Comparison of ENCODE assay signal across 11 cellular contexts in genomic region chr4:111991797-111992196, GRCh38.
DNase-seq lines count a peak whose midpoint lies in the region; ATAC-seq and TF ChIP-seq lines count a peak whose summit lies in the region.
"Had no signal": no experiment of that assay in that cellular context is flagged by ENCODE, and none has a peak within 500 bp of the region (broad histone marks: within the 10 kb centered on the region; RNA-seq: fewer than 3 reads in every experiment).

No MANE protein-coding gene starts in this region.

- in situ Hi-C loops in IMR-90 (cut with MboI; ENCODE audit: low sequenced_read_pairs), result no loop called here

- H2AFZ ChIP-seq in IMR-90 (replicated peaks; ENCODE audit: low read length, poor library complexity), result no peak overlapping the region

- H3K9me1 ChIP-seq in IMR-90 (ENCODE audit: insufficient read depth, low read length), result no peaks in the 10 kb centered on the region

- no peak overlapping the region for H2BK120ac ChIP-seq in IMR-90 (ENCODE audit: low read depth, low read length)

- H3K27ac ChIP-seq in IMR-90 (ENCODE audit: insufficient read depth, low read length), result no peak overlapping the region
- H3K27ac ChIP-seq: HL-60, SK-N-MC had no signal

- H3K18ac ChIP-seq in IMR-90 (ENCODE audit: low read depth, low read length), result no peak overlapping the region

- ATAC-seq in GM18868 (IDR thresholded peaks at IDR 0.05; ENCODE audit: unreplicated experiment) (peak; percentile 41), IMR-90 (ENCODE audit: low read depth) (peak; percentile 62)

- no peak overlapping the region for H3K14ac ChIP-seq in IMR-90 (replicated peaks; ENCODE audit: low read depth, low read length)

- H3K27me3 Mint-ChIP-seq in Caco-2 (ENCODE audit: insufficient read depth, unreplicated experiment), result peaks cover 5% of the 10 kb centered on the region

- no peak overlapping the region for H3K4me2 ChIP-seq in IMR-90 (ENCODE audit: low read depth, low read length)

- H3K36me3 Mint-ChIP-seq in Caco-2 (ENCODE audit: insufficient read depth, unreplicated experiment), result no peaks in the 10 kb centered on the region
- H3K36me3 Mint-ChIP-seq: activated naive CD8-positive, alpha-beta T cell had no signal

- intact Hi-C loops in IMR-90 (cut with micrococcal nuclease), result no loop called here
- intact Hi-C loops in Caco-2 (cut with micrococcal nuclease; ENCODE audit: unreplicated experiment), result no loop called here

- H3K9me3 ChIP-seq in IMR-90 (ENCODE audit: control insufficient read depth, insufficient read depth, low read length) (no peaks in the 10 kb centered on the region), Caco-2 (no peaks in the 10 kb centered on the region)

- no peak for TF ChIP-seq POLR2A in IMR-90 (IDR thresholded peaks at IDR 0.05; ENCODE audit: low read depth, low read length)

- H4K20me1 ChIP-seq in IMR-90 (ENCODE audit: insufficient read depth, low read length), result no peaks in the 10 kb centered on the region

- H2BK20ac ChIP-seq in IMR-90 (ENCODE audit: low read depth, low read length), result no peak overlapping the region

- POLR2A ChIA-PET in IMR-90 (lab: Charles Lee; ENCODE audit: unreplicated experiment), result no interaction called here
- POLR2A ChIA-PET in Caco-2 (lab: Charles Lee), result no interaction called here

- no peak overlapping the region for H3K9ac ChIP-seq in IMR-90 (ENCODE audit: low read depth, low read length)

- no peak for TF ChIP-seq RAD21 in IMR-90 (IDR thresholded peaks at IDR 0.05; ENCODE audit: low read length)

- no peak overlapping the region for H3K27ac Mint-ChIP-seq in Caco-2 (ENCODE audit: unreplicated experiment)
- H3K27ac Mint-ChIP-seq: activated naive CD8-positive, alpha-beta T cell had no signal

- no peak overlapping the region for H3K4me3 Mint-ChIP-seq in Caco-2 (ENCODE audit: unreplicated experiment)
- H3K4me3 Mint-ChIP-seq: activated naive CD8-positive, alpha-beta T cell had no signal

- H3K56ac ChIP-seq in IMR-90 (ENCODE audit: extremely low read depth, insufficient read depth, low read length), result no peak overlapping the region

- peak; percentile 53 for DNase-seq in IMR-90
- DNase-seq in dermis blood vessel endothelial cell, result peak; percentile 47
- peak; percentile 56 for DNase-seq in retinal pigment epithelial cell (ENCODE audit: low read depth)
- DNase-seq in Caco-2, result no peak
- DNase-seq in SK-N-DZ (ENCODE audit: low spot score), result no peak
- no peak for DNase-seq in activated naive CD4-positive, alpha-beta T cell (lab: John Stamatoyannopoulos, UW)
- no peak for DNase-seq in NCI-H146 (lab: John Stamatoyannopoulos, UW)

- no CpG with 5 or more reads among the region's 3 CpGs for WGBS in IMR-90 (ENCODE audit: extremely low coverage in 2 of 2, insufficient read length in 1 of 2), 2 experiments

- H3K36me3 ChIP-seq in IMR-90 (ENCODE audit: control insufficient read depth, insufficient read depth, low read length) (no peaks in the 10 kb centered on the region), Caco-2 (ENCODE audit: control insufficient read depth, insufficient read depth, low read length) (no peaks in the 10 kb centered on the region)

- H3K4me1 ChIP-seq in IMR-90 (ENCODE audit: control insufficient read depth, insufficient read depth, low read length), result no peaks in the 10 kb centered on the region
- no peaks in the 10 kb centered on the region for H3K4me1 ChIP-seq in Caco-2

- H3K4me3 ChIP-seq in IMR-90 (ENCODE audit: insufficient read depth, low read depth, low read length) (no peak overlapping the region), retinal pigment epithelial cell (ENCODE audit: low read length) (no peak overlapping the region), Caco-2 (ENCODE audit: low read depth, low read length) (no peak overlapping the region)
- H3K4me3 ChIP-seq: SK-N-MC had no signal

- H3K27me3 ChIP-seq in IMR-90 (ENCODE audit: control insufficient read depth, insufficient read depth, low read length) (no peaks in the 10 kb centered on the region; the same call in 1 of the 2 replicates), Caco-2 (replicated peaks; ENCODE audit: control insufficient read depth, insufficient read depth, low read length) (no peaks in the 10 kb centered on the region)

- H3K4ac ChIP-seq in IMR-90 (ENCODE audit: low read depth, low read length), result no peak overlapping the region

- H3K79me1 ChIP-seq in IMR-90 (ENCODE audit: low read depth in 1 of 2, low read length in 2 of 2), result no peaks in the 10 kb centered on the region

- no peak overlapping the region for H2AK9ac ChIP-seq in IMR-90 (replicated peaks; ENCODE audit: low read depth, low read length, poor library complexity)

- no peaks in the 10 kb centered on the region for H3K9me3 Mint-ChIP-seq in Caco-2 (ENCODE audit: unreplicated experiment)

- H2BK5ac ChIP-seq in IMR-90 (ENCODE audit: low read depth, low read length, poor library complexity, severe bottlenecking), result no peak overlapping the region

- no peaks in the 10 kb centered on the region for H3K4me1 Mint-ChIP-seq in Caco-2 (ENCODE audit: low read depth, unreplicated experiment)

- no peak overlapping the region for H4K91ac ChIP-seq in IMR-90 (ENCODE audit: insufficient read depth, low read depth, low read length)

- BruUV-seq in IMR-90 (replicated peaks; lab: Mats Ljungman, UMichigan), result no TSS peak
- no TSS peak for BruUV-seq in Caco-2 (replicated peaks; lab: Mats Ljungman, UMichigan)

- TF ChIP-seq CTCF in IMR-90 (conservative IDR thresholded peaks at IDR 0.05; ENCODE audit: low read depth, low read length) (no peak), retinal pigment epithelial cell (conservative IDR thresholded peaks at IDR 0.05; ENCODE audit: low read depth, low read length) (no peak), Caco-2 (IDR thresholded peaks at IDR 0.05; ENCODE audit: insufficient read depth in 1 of 2, low read depth in 1 of 2, low read length in 1 of 2, severe bottlenecking in 1 of 2, unreplicated experiment in 1 of 2) (no peak)

- H4K5ac ChIP-seq in IMR-90 (ENCODE audit: low read depth, low read length), result no peak overlapping the region

- H3K23ac ChIP-seq in IMR-90 (ENCODE audit: low read depth, low read length), result no peak overlapping the region

- H2AK5ac ChIP-seq in IMR-90 (ENCODE audit: low read depth, low read length), result no peak overlapping the region

- CTCF ChIA-PET in IMR-90 (lab: Yijun Ruan, JAX) (no interaction called here), Caco-2 (lab: Charles Lee) (no interaction called here)

- H2BK15ac ChIP-seq in IMR-90 (ENCODE audit: low read depth, low read length), result no peak overlapping the region

- dilution Hi-C loops in IMR-90 (cut with HindIII; ENCODE audit: low sequenced_read_pairs, unreplicated experiment), result no loop called here

- no peak overlapping the region for H4K8ac ChIP-seq in IMR-90 (ENCODE audit: low read depth in 2 of 2, low read length in 2 of 2)

TF ChIP-seq in IMR-90, 13 proteins besides CTCF, POLR2A, EP300 and RAD21:
- TF ChIP-seq RCOR1 (IDR thresholded peaks at IDR 0.05; ENCODE audit: insufficient replicate concordance, low read length) (no peak), CHD1 (IDR thresholded peaks at IDR 0.05; ENCODE audit: low read depth, low read length) (no peak), MAZ (IDR thresholded peaks at IDR 0.05; ENCODE audit: borderline replicate concordance, low read depth, low read length) (no peak), NFE2L2 (IDR thresholded peaks at IDR 0.05; ENCODE audit: low read depth, low read length) (no peak), USF2 (IDR thresholded peaks at IDR 0.05; ENCODE audit: low read depth, low read length) (peak; percentile 59), MXI1 (IDR thresholded peaks at IDR 0.05; ENCODE audit: borderline replicate concordance, low read depth, low read length) (no peak), CEBPB (IDR thresholded peaks at IDR 0.05; ENCODE audit: low read depth, low read length) (no peak), RFX5 (IDR thresholded peaks at IDR 0.05; ENCODE audit: low read depth, low read length) (no peak), FOS (IDR thresholded peaks at IDR 0.05; ENCODE audit: low read depth, low read length) (0 out of 2 replicates have a peak, but pooled peaks have one; percentile 22), BHLHE40 (IDR thresholded peaks at IDR 0.05; ENCODE audit: low read depth, low read length) (peak; percentile 53), MAFK (IDR thresholded peaks at IDR 0.05; ENCODE audit: low read depth, low read length) (no peak), SMC3 (IDR thresholded peaks at IDR 0.05; ENCODE audit: low read depth, low read length) (no peak)
- TF ChIP-seq, protein P1, sequence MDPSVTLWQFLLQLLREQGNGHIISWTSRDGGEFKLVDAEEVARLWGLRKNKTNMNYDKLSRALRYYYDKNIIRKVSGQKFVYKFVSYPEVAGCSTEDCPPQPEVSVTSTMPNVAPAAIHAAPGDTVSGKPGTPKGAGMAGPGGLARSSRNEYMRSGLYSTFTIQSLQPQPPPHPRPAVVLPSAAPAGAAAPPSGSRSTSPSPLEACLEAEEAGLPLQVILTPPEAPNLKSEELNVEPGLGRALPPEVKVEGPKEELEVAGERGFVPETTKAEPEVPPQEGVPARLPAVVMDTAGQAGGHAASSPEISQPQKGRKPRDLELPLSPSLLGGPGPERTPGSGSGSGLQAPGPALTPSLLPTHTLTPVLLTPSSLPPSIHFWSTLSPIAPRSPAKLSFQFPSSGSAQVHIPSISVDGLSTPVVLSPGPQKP (IDR thresholded peaks at IDR 0.05; ENCODE audit: borderline replicate concordance, low read depth, low read length), result no peak

Comparison
In these comparisons a context has a peak if more than half of its experiments do, and no peak if none do; other contexts are left out.
1. DNase-seq: peak in IMR-90 (single experiment), dermis blood vessel endothelial cell (single experiment) and retinal pigment epithelial cell (single experiment); none in Caco-2 (0 of 2), SK-N-DZ (single experiment), activated naive CD4-positive, alpha-beta T cell (0 of 4) and NCI-H146 (single experiment).